29 cellular contexts compared by ENCODE assay signal in genomic region chr4:185564355-185564754, GRCh38. TPM values are rescaled to one million over a fixed set of nuclear protein-coding genes. Genes with fewer than 3 reads are reported as not detected.
"Had no signal": no experiment of that assay in that cellular context is flagged by ENCODE, and none has a peak within 500 bp of the region (broad histone marks: within the 10 kb centered on the region; RNA-seq: fewer than 3 reads in every experiment).

No MANE protein-coding gene starts in this region.

- DNase-seq: activated CD4-positive, alpha-beta memory T cell treated with anti-CD3 and anti-CD28 coated beads for 36 hours; activated CD4-positive, alpha-beta T cell treated with anti-CD3 and anti-CD28 coated beads for 36 hours; activated CD4-positive, alpha-beta T cell treated with anti-CD3 and anti-CD28 coated beads, Interleukin-2, amount 10 ng/mL, durations not matched to agents 24 days and 14 days; activated CD4-positive, CD25-positive, alpha-beta regulatory T cell; activated CD4-positive, CD25-positive, alpha-beta regulatory T cell treated with anti-CD3 and anti-CD28 coated beads, Interleukin-2, amount 50 U/mL, for 72 hours; activated CD8-positive, alpha-beta memory T cell treated with anti-CD3 and anti-CD28 coated beads, Interleukin-2, amount 50 U/mL, for 48 hours; activated effector memory CD4-positive, alpha-beta T cell treated with anti-CD3 and anti-CD28 coated beads, Interleukin-2, amount 50 U/mL, for 16 hours; activated naive CD4-positive, alpha-beta T cell; activated naive CD4-positive, alpha-beta T cell treated with anti-CD3 and anti-CD28 coated beads, Interleukin-2, amount 10 ng/mL, durations not matched to agents 7 days and 5 days; activated naive CD8-positive, alpha-beta T cell treated with anti-CD3 and anti-CD28 coated beads, Interleukin-2, amount 10 ng/mL, durations not matched to agents 7 days and 5 days; activated T-cell treated with anti-CD3 and anti-CD28 coated beads for 4 hours; activated T-cell treated with anti-CD3 and anti-CD28 coated beads, Interleukin-2, amount 50 U/mL, for 24 hours; central memory CD4-positive, alpha-beta T cell; cerebellar nuclear complex; colonic mucosa; effector memory CD4-positive, alpha-beta T cell; erythroblast; esophagus squamous epithelium; foreskin melanocyte; head of caudate nucleus; T-helper 2 cell had no signal

- H3K4me1 Mint-ChIP-seq: activated CD4-positive, alpha-beta T cell treated with anti-CD3 and anti-CD28 coated beads, Interleukin-2, amount 10 ng/mL, durations not matched to agents 24 days and 14 days; activated naive CD4-positive, alpha-beta T cell treated with anti-CD3 and anti-CD28 coated beads, Interleukin-2, amount 10 ng/mL, durations not matched to agents 7 days and 5 days; activated naive CD8-positive, alpha-beta T cell treated with anti-CD3 and anti-CD28 coated beads, Interleukin-2, amount 10 ng/mL, durations not matched to agents 7 days and 5 days had no signal

- H3K4me3 ChIP-seq: ascending aorta, breast epithelium, cardiac muscle cell, colonic mucosa, esophagus squamous epithelium had no signal

- H3K27ac Mint-ChIP-seq: activated CD4-positive, alpha-beta memory T cell treated with anti-CD3 and anti-CD28 coated beads for 36 hours; activated CD4-positive, alpha-beta T cell treated with anti-CD3 and anti-CD28 coated beads for 36 hours; activated CD4-positive, alpha-beta T cell treated with anti-CD3 and anti-CD28 coated beads, Interleukin-2, amount 10 ng/mL, durations not matched to agents 24 days and 14 days; activated naive CD4-positive, alpha-beta T cell treated with anti-CD3 and anti-CD28 coated beads, Interleukin-2, amount 10 ng/mL, durations not matched to agents 7 days and 5 days; activated naive CD4-positive, alpha-beta T cell treated with anti-CD3 and anti-CD28 coated beads, Interleukin-2, amount 50 U/mL, for 72 hours; activated naive CD8-positive, alpha-beta T cell treated with anti-CD3 and anti-CD28 coated beads, Interleukin-2, amount 10 ng/mL, durations not matched to agents 7 days and 5 days; activated T-cell treated with anti-CD3 and anti-CD28 coated beads, Interleukin-2, amount 50 U/mL, for 24 hours; activated T-helper 1 cell treated with anti-CD3 and anti-CD28 coated beads, Interleukin-12 subunit alpha, Interleukin-12 subunit beta, Interleukin-2, Interleukin-4 antibody, amounts not matched to agents 30 ng/mL and 10 ng/mL and 1 ng/mL, durations not matched to agents 14 hours and 24 hours and 36 hours; activated T-helper 2 cell treated with anti-CD3 and anti-CD28 coated beads, Interferon-gamma antibody, Interleukin-2, Interleukin-4, amounts not matched to agents 10 μg/mL and 5 μg/mL and 100 μg/mL, durations not matched to agents 14 hours and 24 hours and 36 hours had no signal

- H3K4me3 Mint-ChIP-seq: activated CD4-positive, alpha-beta memory T cell treated with anti-CD3 and anti-CD28 coated beads for 36 hours; activated CD4-positive, alpha-beta T cell treated with anti-CD3 and anti-CD28 coated beads for 36 hours; activated CD4-positive, alpha-beta T cell treated with anti-CD3 and anti-CD28 coated beads, Interleukin-2, amount 10 ng/mL, durations not matched to agents 24 days and 14 days; activated naive CD4-positive, alpha-beta T cell treated with anti-CD3 and anti-CD28 coated beads, Interleukin-2, amount 10 ng/mL, durations not matched to agents 7 days and 5 days; activated naive CD8-positive, alpha-beta T cell treated with anti-CD3 and anti-CD28 coated beads, Interleukin-2, amount 10 ng/mL, durations not matched to agents 7 days and 5 days; activated T-cell treated with anti-CD3 and anti-CD28 coated beads, Interleukin-2, amount 50 U/mL, for 24 hours; activated T-helper 1 cell treated with anti-CD3 and anti-CD28 coated beads, Interleukin-12 subunit alpha, Interleukin-12 subunit beta, Interleukin-2, Interleukin-4 antibody, amounts not matched to agents 30 ng/mL and 10 ng/mL and 1 ng/mL, durations not matched to agents 14 hours and 24 hours and 36 hours; brain had no signal

- H3K9me3 ChIP-seq: ascending aorta, breast epithelium, colonic mucosa had no signal

- H3K27ac ChIP-seq: cardiac muscle cell, colonic mucosa had no signal

- H3K9me3 Mint-ChIP-seq: activated CD4-positive, alpha-beta memory T cell treated with anti-CD3 and anti-CD28 coated beads for 36 hours; activated CD4-positive, alpha-beta T cell treated with anti-CD3 and anti-CD28 coated beads, Interleukin-2, amount 10 ng/mL, durations not matched to agents 24 days and 14 days; activated naive CD4-positive, alpha-beta T cell treated with anti-CD3 and anti-CD28 coated beads, Interleukin-2, amount 10 ng/mL, durations not matched to agents 7 days and 5 days; activated T-cell treated with anti-CD3 and anti-CD28 coated beads, Interleukin-2, amount 50 U/mL, for 24 hours had no signal

- H3K27me3 Mint-ChIP-seq: activated CD4-positive, alpha-beta T cell treated with anti-CD3 and anti-CD28 coated beads, Interleukin-2, amount 10 ng/mL, durations not matched to agents 24 days and 14 days; activated naive CD4-positive, alpha-beta T cell treated with anti-CD3 and anti-CD28 coated beads, Interleukin-2, amount 10 ng/mL, durations not matched to agents 7 days and 5 days; brain had no signal

- H3K4me1 ChIP-seq: breast epithelium, colonic mucosa had no signal

- H3K27me3 ChIP-seq: ascending aorta, breast epithelium, cardiac muscle cell, colonic mucosa, esophagus squamous epithelium had no signal

- H3K36me3 ChIP-seq: ascending aorta, breast epithelium, cardiac muscle cell, colonic mucosa, esophagus squamous epithelium had no signal

- ATAC-seq: activated CD4-positive, alpha-beta T cell treated with anti-CD3 and anti-CD28 coated beads for 36 hours had no signal

- H3K36me3 Mint-ChIP-seq: activated CD4-positive, alpha-beta memory T cell treated with anti-CD3 and anti-CD28 coated beads for 36 hours; activated naive CD4-positive, alpha-beta T cell treated with anti-CD3 and anti-CD28 coated beads, Interleukin-2, amount 10 ng/mL, durations not matched to agents 7 days and 5 days; activated naive CD8-positive, alpha-beta T cell treated with anti-CD3 and anti-CD28 coated beads, Interleukin-2, amount 10 ng/mL, durations not matched to agents 7 days and 5 days; brain had no signal

RNA-seq across cellular contexts. Expression of gene PDLIM3, which starts 29.0 kb away (rescaled TPM):
- total RNA-seq: activated CD4-positive, alpha-beta memory T cell treated with anti-CD3 and anti-CD28 coated beads for 36 hours; activated CD4-positive, alpha-beta T cell treated with anti-CD3 and anti-CD28 coated beads for 36 hours; activated CD4-positive, alpha-beta T cell treated with anti-CD3 and anti-CD28 coated beads, Interleukin-2, amount 10 ng/mL, durations not matched to agents 24 days and 14 days; activated naive CD8-positive, alpha-beta T cell treated with anti-CD3 and anti-CD28 coated beads, Interleukin-2, amount 10 ng/mL, durations not matched to agents 7 days and 5 days; activated T-helper 1 cell treated with anti-CD3 and anti-CD28 coated beads, Interleukin-12 subunit alpha, Interleukin-12 subunit beta, Interleukin-2, Interleukin-4 antibody, amounts not matched to agents 30 ng/mL and 10 ng/mL and 1 ng/mL, durations not matched to agents 14 hours and 24 hours and 36 hours; T-helper 1 cell treated with Interleukin-12 subunit alpha and Interleukin-12 subunit beta and Interleukin-4 antibody, amounts not matched to agents 30 ng/mL and 1 ng/mL, for 36 hours had no signal
